8 cellular contexts compared by ENCODE assay signal in the genomic region with DNA sequence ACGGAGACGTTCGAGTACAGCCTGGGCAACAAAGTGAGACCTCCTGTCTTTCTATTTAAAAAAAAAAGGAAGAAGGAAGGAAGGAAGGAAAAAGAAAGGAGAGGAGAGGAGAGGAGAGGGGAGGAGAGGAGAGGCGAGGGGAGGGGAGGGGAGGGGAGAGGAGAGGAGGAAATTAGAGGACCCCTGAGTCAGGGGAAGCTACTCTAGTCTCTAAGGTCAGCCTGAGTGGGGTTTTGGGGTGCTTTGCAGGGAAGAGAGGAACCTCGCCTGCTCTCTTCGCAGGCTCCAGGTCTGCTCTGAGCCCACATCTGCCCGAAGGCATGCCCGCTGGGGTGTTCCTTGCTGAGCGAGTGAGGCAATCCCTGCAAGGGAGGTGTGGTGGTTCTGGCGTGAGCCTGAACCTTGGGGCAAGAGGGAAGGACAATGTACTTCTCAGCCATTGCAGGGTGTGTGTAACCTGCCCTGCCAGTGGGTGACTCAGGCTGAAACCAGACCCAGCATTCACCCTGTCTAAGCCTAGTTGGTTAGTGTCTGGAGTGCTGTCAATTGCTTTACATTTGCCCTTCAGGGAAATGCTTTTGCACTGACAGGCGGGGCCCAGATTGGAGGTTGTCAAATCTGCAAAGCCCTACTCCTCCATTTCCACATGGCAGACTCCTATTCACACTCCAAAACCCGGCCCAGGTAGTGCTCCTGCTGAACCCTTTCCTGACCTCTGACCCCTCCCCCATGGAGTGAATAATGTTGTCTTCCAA. TPM values are rescaled to one million over a fixed set of nuclear protein-coding genes. Genes with fewer than 3 reads are reported as not detected.
DNase-seq lines count a peak whose midpoint lies in the region; TF ChIP-seq lines count a peak whose summit lies in the region.

No MANE protein-coding gene starts in this region.

- DNase-seq in BE2C = peak; percentile 41
- peak; percentile 65 for DNase-seq in HK-2 (ENCODE audit: unreplicated experiment)
- peak; percentile 84 for DNase-seq in SKM-1 (lab: John Stamatoyannopoulos, UW; ENCODE audit: unreplicated experiment)
- DNase-seq in iPS-NIHi7 (ENCODE audit: extremely low spot score) = peak; percentile 60
- no peak for DNase-seq in retina
- DNase-seq in NCI-H446 (lab: John Stamatoyannopoulos, UW) = no peak
- no peak for DNase-seq in stimulated activated CD4-positive, alpha-beta T cell treated with anti-CD3 and anti-CD28 coated beads, Interleukin-15, amount 100 ng/mL, for 24 hours
- no peak for DNase-seq in NAMALWA (ENCODE audit: low spot score)

- no peaks in the 10 kb centered on the region for H3K4me1 ChIP-seq in BE2C

- no peak overlapping the region for H3K4me3 ChIP-seq in BE2C (ENCODE audit: low read depth, low read length)

- H3K27me3 ChIP-seq in BE2C = no peaks in the 10 kb centered on the region

- TF ChIP-seq CTCF in BE2C (IDR thresholded peaks at IDR 0.05; ENCODE audit: low read depth, low read length) = no peak

- H3K9me3 ChIP-seq in BE2C = no peaks in the 10 kb centered on the region

- no peaks in the 10 kb centered on the region for H3K36me3 ChIP-seq in BE2C

RNA-seq across cellular contexts. Expression of a gene that starts 15.3 kb away (rescaled TPM):
- polyA plus RNA-seq in BE2C (2012; ENCODE audit: insufficient read depth, insufficient read length, low read depth) = not detected

RNA-seq across cellular contexts. Expression of a gene that starts 21.4 kb away (rescaled TPM):
- polyA plus RNA-seq in BE2C (2012; ENCODE audit: insufficient read depth, insufficient read length, low read depth) = 23.4 TPM

RNA-seq across cellular contexts. Expression of a gene that starts 35.6 kb away (rescaled TPM):
- polyA plus RNA-seq in BE2C (2012; ENCODE audit: insufficient read depth, insufficient read length, low read depth) = 9.0 TPM

RNA-seq across cellular contexts. Expression of a gene that starts 58.9 kb away (rescaled TPM):
- 70.7 TPM for polyA plus RNA-seq in BE2C (2012; ENCODE audit: insufficient read depth, insufficient read length, low read depth)

Comparison
In these comparisons a context has a peak if more than half of its experiments do, and no peak if none do; other contexts are left out.
1. DNase-seq: peak in BE2C (single experiment), HK-2 (single experiment), SKM-1 (single experiment) and iPS-NIHi7 (single experiment); none in retina (single experiment), NCI-H446 (0 of 2), stimulated activated CD4-positive, alpha-beta T cell treated with anti-CD3 and anti-CD28 coated beads, Interleukin-15, amount 100 ng/mL, for 24 hours (single experiment) and NAMALWA (single experiment).